In genomic region chr2:95575857-95576256, GRCh38 we compare ENCODE assay signal across 4 cellular contexts.
TF ChIP-seq lines count a peak whose summit lies in the region.

No MANE protein-coding gene starts in this region.

TF ChIP-seq in HepG2, 621 proteins besides CTCF, POLR2A, EP300 and RAD21:
- no peak for TF ChIP-seq SOX5 (CRISPR knock-in tag; IDR thresholded peaks at IDR 0.05; ENCODE audit: borderline replicate concordance)
- TF ChIP-seq MAFK (conservative IDR thresholded peaks at IDR 0.05 in 1 of 2, IDR thresholded peaks at IDR 0.05 in 1 of 2; ENCODE audit: low read length in 2 of 2) = peak; percentile 86 to 92
- TF ChIP-seq NR3C1 (CRISPR knock-in tag; IDR thresholded peaks at IDR 0.05) = no peak
- peak; percentile 85 for TF ChIP-seq MAFF (IDR thresholded peaks at IDR 0.05; ENCODE audit: low read depth, low read length)
TF ChIP-seq in HepG2: peak in this region for 2.

TF ChIP-seq in A549, 52 proteins besides CTCF, POLR2A, EP300 and RAD21:
- TF ChIP-seq MAFK (IDR thresholded peaks at IDR 0.05; ENCODE audit: partially characterized antibody) (peak; percentile 75), REST (IDR thresholded peaks at IDR 0.05) (no peak)

TF ChIP-seq in IMR-90, 13 proteins besides CTCF, POLR2A, EP300 and RAD21:
- TF ChIP-seq NFE2L2 (IDR thresholded peaks at IDR 0.05; ENCODE audit: low read depth, low read length) (no peak), USF2 (IDR thresholded peaks at IDR 0.05; ENCODE audit: low read depth, low read length) (no peak), CEBPB (IDR thresholded peaks at IDR 0.05; ENCODE audit: low read depth, low read length) (no peak), MAFK (IDR thresholded peaks at IDR 0.05; ENCODE audit: low read depth, low read length) (peak; percentile 82), ELK1 (IDR thresholded peaks at IDR 0.05; ENCODE audit: borderline replicate concordance, low read depth, low read length) (no peak), SMC3 (IDR thresholded peaks at IDR 0.05; ENCODE audit: low read depth, low read length) (no peak), RFX5 (IDR thresholded peaks at IDR 0.05; ENCODE audit: low read depth, low read length) (no peak), MXI1 (IDR thresholded peaks at IDR 0.05; ENCODE audit: borderline replicate concordance, low read depth, low read length) (no peak)

TF ChIP-seq in K562, 482 proteins besides CTCF, POLR2A, EP300 and RAD21:
- peak; percentile 69 for TF ChIP-seq ZNF316 (IDR thresholded peaks at IDR 0.05)
- no peak for TF ChIP-seq ZNF695 (CRISPR knock-in tag; IDR thresholded peaks at IDR 0.05)
- no peak for TF ChIP-seq TEAD1 (CRISPR knock-in tag; IDR thresholded peaks at IDR 0.05)
- TF ChIP-seq RUNX1 (IDR thresholded peaks at IDR 0.05; ENCODE audit: low read depth) = no peak
- no peak for TF ChIP-seq DMBX1 (CRISPR knock-in tag; IDR thresholded peaks at IDR 0.05; ENCODE audit: borderline replicate concordance)
- peak; percentile 49; the same call in 1 of the 2 replicates for TF ChIP-seq C11orf30 (IDR thresholded peaks at IDR 0.05; ENCODE audit: low read depth)
- no peak for TF ChIP-seq ZNF639 (CRISPR knock-in tag; conservative IDR thresholded peaks at IDR 0.05 in 1 of 2, IDR thresholded peaks at IDR 0.05 in 1 of 2)
- peak; percentile 49; the same call in 1 of the 2 replicates for TF ChIP-seq MAFF (IDR thresholded peaks at IDR 0.05; ENCODE audit: low read length)
- no peak for TF ChIP-seq SNRNP70 (optimal IDR thresholded peaks at IDR 0.05; ENCODE audit: low read depth, low read length)
- TF ChIP-seq DEAF1 (CRISPR knock-in tag; IDR thresholded peaks at IDR 0.05) = no peak
- no peak for TF ChIP-seq THAP12 (CRISPR knock-in tag; IDR thresholded peaks at IDR 0.05)
- peak; percentile 19; the same call in 1 of the 2 replicates for TF ChIP-seq MAFK (IDR thresholded peaks at IDR 0.05; ENCODE audit: low read length)
- peak; percentile 48; the same call in 1 of the 2 replicates for TF ChIP-seq MAFG (tag; conservative IDR thresholded peaks at IDR 0.05)
- TF ChIP-seq MAX (CRISPR knock-in tag; IDR thresholded peaks at IDR 0.05) = no peak
